ENCODE assay signal across 8 cellular contexts in genomic region chr2:186486651-186487647, GRCh38. TPM values are rescaled to one million over a fixed set of nuclear protein-coding genes. Genes with fewer than 3 reads are reported as not detected.
DNase-seq lines count a peak whose midpoint lies in the region; ATAC-seq, FAIRE-seq and TF ChIP-seq lines count a peak whose summit lies in the region.

No MANE protein-coding gene starts in this region.

- POLR2A ChIA-PET in AG04450 (lab: Yijun Ruan, JAX) = interaction anchor here (0.8 to 1.9 kb wide), 3 partner anchors 12 to 155 kb away, joined by 3 to 11 read pairs (median 7); partner anchors contain the start of gene ITGAV
- POLR2A ChIA-PET in RWPE1 (lab: Yijun Ruan, JAX; ENCODE audit: low non-redundant PET) = no interaction called here

- intact Hi-C loops in natural killer cell (cut with micrococcal nuclease) = loop anchor here (2.0 kb wide), 1 partner anchor 104 kb away; the partner anchor contains the start of gene ITGAV

- peaks cover 63 to 66% of the 10 kb centered on the region in 2 donors for H3K4me1 Mint-ChIP-seq in natural killer cell

- no peak for TF ChIP-seq CTCF in AG04450 (IDR thresholded peaks at IDR 0.05; ENCODE audit: low read depth, low read length)
- no peak for TF ChIP-seq CTCF in RWPE1 (conservative IDR thresholded peaks at IDR 0.05; ENCODE audit: low read depth)
- TF ChIP-seq CTCF in natural killer cell (IDR thresholded peaks at IDR 0.05) = no peak
- TF ChIP-seq CTCF in GM13977 (IDR thresholded peaks at IDR 0.05; ENCODE audit: extremely low read depth, insufficient read depth, missing control alignments) = no peak

- CTCF ChIA-PET in AG04450 (lab: Charles Lee) (no interaction called here), RWPE1 (lab: Yijun Ruan, JAX) (no interaction called here)

- peak overlapping the region; percentile 97 to 98 for H3K27ac Mint-ChIP-seq in natural killer cell

- H3K9me3 ChIP-seq in AG04450 (ENCODE audit: control insufficient read depth, insufficient read depth, low read length) = no peaks in the 10 kb centered on the region

- ATAC-seq in natural killer cell (peak in 1 of 3 donors; percentile 2), GM18517 (IDR thresholded peaks at IDR 0.05; ENCODE audit: unreplicated experiment) (no peak)

- H3K9me3 Mint-ChIP-seq in natural killer cell = no peaks in the 10 kb centered on the region

- peak overlapping the region; percentile 95 for H3K27ac ChIP-seq in AG04450 (ENCODE audit: low read depth, low read length)
- peak overlapping the region; percentile 90 for H3K27ac ChIP-seq in RWPE1

- H3K4me3 ChIP-seq in AG04450 (ENCODE audit: low read depth, low read length) = peak overlapping the region; percentile 74

- no peaks in the 10 kb centered on the region for H3K27me3 ChIP-seq in AG04450 (ENCODE audit: control insufficient read depth, insufficient read depth, low read length)

- peak overlapping the region; percentile 99 for H3K4me3 Mint-ChIP-seq in natural killer cell

- in situ Hi-C loops in GM13977 (cut with MboI; ENCODE audit: low pct_unique_long_range_greater_than_20kb, low sequenced_read_pairs, unreplicated experiment) = no loop called here

- H3K36me3 Mint-ChIP-seq in natural killer cell = no peaks in the 10 kb centered on the region

- no peak for DNase-seq in AG04450 (ENCODE audit: low read depth, low spot score)
- DNase-seq in GM19239 (ENCODE audit: insufficient read length, low spot score) = no peak
- DNase-seq in RWPE1 (ENCODE audit: low spot score) = no peak
- DNase-seq in natural killer cell = no peak
- DNase-seq in GM13977 (ENCODE audit: low spot score) = no peak
- DNase-seq in ecto neural progenitor cell (ENCODE audit: low spot score) = no peak

- no peaks in the 10 kb centered on the region for H3K27me3 Mint-ChIP-seq in natural killer cell (ENCODE audit: low read depth in 2 of 2)

- FAIRE-seq in GM19239 (lab: Jason Lieb, UNC) (peak; percentile 67), endometrium (lab: Jason Lieb, UNC) (peak; percentile 35)

RNA-seq across cellular contexts. Expression of gene ZC3H15, which starts 0.9 kb away (rescaled TPM):
- 70.6 and 107 TPM in 2 replicates for polyA plus RNA-seq in AG04450 (2011; rRNA removed)
- 20.3 and 35.1 TPM in 2 replicates for polyA minus RNA-seq in AG04450 (2011; rRNA and poly(A)+ RNA removed)
- 100 to 1,000 TPM in 2 of 3 donors, 10 to 100 TPM in 1; 92.5 to 115 (median 106) TPM for total RNA-seq in natural killer cell
